ENCODE assay signal across 10 cellular contexts in the genomic region with DNA sequence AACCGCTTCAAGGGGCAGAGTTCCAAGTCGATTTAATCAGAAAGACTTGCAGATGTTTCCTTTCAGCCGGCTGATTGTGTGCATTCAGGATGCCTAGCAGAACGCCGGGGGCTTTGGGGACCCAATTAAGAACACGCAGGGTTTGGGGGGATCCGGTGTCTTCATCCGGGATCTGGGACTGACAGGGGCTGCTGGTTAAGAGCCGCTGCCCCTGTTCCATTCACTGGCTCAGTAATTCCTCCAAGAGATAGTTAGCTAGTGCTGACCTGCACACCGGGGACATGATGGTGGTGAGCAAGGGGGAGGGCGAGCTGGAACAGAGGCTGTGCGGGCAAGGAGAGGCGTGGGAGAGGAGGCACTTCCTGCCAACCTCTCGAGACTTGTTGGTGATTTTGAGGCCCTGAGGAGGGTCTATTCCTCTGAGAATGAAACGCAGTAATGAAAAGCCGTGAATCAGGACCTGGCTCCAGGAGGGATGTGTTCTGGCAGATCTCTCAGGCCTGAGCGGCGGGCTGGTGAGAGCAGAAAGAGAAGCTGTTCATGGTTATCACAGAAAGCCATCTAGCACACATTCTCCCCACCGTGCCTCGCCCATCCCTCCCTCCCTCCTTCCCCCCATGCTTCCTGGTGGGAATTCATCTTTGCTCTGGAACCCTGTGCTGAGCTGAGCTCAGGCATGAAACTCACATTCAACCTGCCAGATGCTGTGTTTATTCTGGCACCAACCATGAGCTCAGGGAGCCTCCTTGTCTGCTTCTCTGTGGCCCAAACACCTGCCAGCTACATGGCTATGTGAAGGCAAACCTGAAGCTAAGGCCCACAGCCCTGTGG.
DNase-seq lines count a peak whose midpoint lies in the region; ATAC-seq and TF ChIP-seq lines count a peak whose summit lies in the region.
"Had no signal": no experiment of that assay in that cellular context is flagged by ENCODE, and none has a peak within 500 bp of the region (broad histone marks: within the 10 kb centered on the region; RNA-seq: fewer than 3 reads in every experiment).

No MANE protein-coding gene starts in this region.

- ATAC-seq in HG02623 (IDR thresholded peaks at IDR 0.05; ENCODE audit: unreplicated experiment) (no peak), GM21367 (IDR thresholded peaks at IDR 0.05; ENCODE audit: unreplicated experiment) (no peak), GM18520 (IDR thresholded peaks at IDR 0.05; ENCODE audit: unreplicated experiment) (no peak)

- H3K4me1 ChIP-seq in right atrium auricular region: peaks cover 0 to 16% of the 10 kb centered on the region in 2 donors
- peaks cover 27% of the 10 kb centered on the region for H3K4me1 ChIP-seq in left ventricle myocardium inferior
- H3K4me1 ChIP-seq in hepatocyte (ENCODE audit: insufficient read depth): peaks cover 10% of the 10 kb centered on the region
- H3K4me1 ChIP-seq in uterus: peaks cover 0 to 1% of the 10 kb centered on the region in 2 donors

- DNase-seq in right atrium auricular region (ENCODE audit: low spot score): peak; percentile 55
- DNase-seq in left ventricle myocardium inferior: no peak
- peak; percentile 42 to 64 for DNase-seq in SHP77 (lab: John Stamatoyannopoulos, UW)
- no peak for DNase-seq in hepatocyte (ENCODE audit: low spot score)
- peak; percentile 23 to 36 for DNase-seq in uterus
- DNase-seq: hypothalamus, T-helper 9 cell had no signal

- H3K9me3 ChIP-seq in right atrium auricular region: no peaks in the 10 kb centered on the region
- no peaks in the 10 kb centered on the region for H3K9me3 ChIP-seq in left ventricle myocardium inferior (replicated peaks)
- H3K9me3 ChIP-seq in hepatocyte (ENCODE audit: low read depth): no peaks in the 10 kb centered on the region
- H3K9me3 ChIP-seq in uterus: no peaks in the 10 kb centered on the region

- intact Hi-C loops in left ventricle myocardium inferior (cut with micrococcal nuclease): no loop called here
- intact Hi-C loops in uterus (cut with DNase I; ENCODE audit: low total_unique reads): no loop called here

- H3K27ac ChIP-seq in right atrium auricular region: no peak overlapping the region
- H3K27ac ChIP-seq in left ventricle myocardium inferior (replicated peaks): no peak overlapping the region
- H3K27ac ChIP-seq in hepatocyte: peak overlapping the region; percentile 14
- peak overlapping the region; percentile 54 to 70 for H3K27ac ChIP-seq in uterus

- TF ChIP-seq POLR2A in uterus (IDR thresholded peaks at IDR 0.05): no peak

- no peak overlapping the region for H3K4me3 ChIP-seq in right atrium auricular region
- H3K4me3 ChIP-seq in left ventricle myocardium inferior: no peak overlapping the region
- no peak overlapping the region for H3K4me3 ChIP-seq in hepatocyte
- no peak overlapping the region for H3K4me3 ChIP-seq in uterus

- H3K4me2 ChIP-seq in hepatocyte: no peak overlapping the region

- no peak for TF ChIP-seq CTCF in right atrium auricular region (IDR thresholded peaks at IDR 0.05)
- no peak for TF ChIP-seq CTCF in left ventricle myocardium inferior (IDR thresholded peaks at IDR 0.05; ENCODE audit: borderline replicate concordance)
- TF ChIP-seq CTCF in hepatocyte (IDR thresholded peaks at IDR 0.05; ENCODE audit: poor library complexity): no peak
- TF ChIP-seq CTCF in uterus (IDR thresholded peaks at IDR 0.05): no peak

- H3K9me2 ChIP-seq in hepatocyte (replicated peaks; ENCODE audit: insufficient read depth): no peaks in the 10 kb centered on the region

- H3K27me3 ChIP-seq in right atrium auricular region: no peaks in the 10 kb centered on the region
- H3K27me3 ChIP-seq in left ventricle myocardium inferior (ENCODE audit: low read depth): peaks cover 44% of the 10 kb centered on the region
- no peaks in the 10 kb centered on the region for H3K27me3 ChIP-seq in hepatocyte
- H3K27me3 ChIP-seq in uterus: no peaks in the 10 kb centered on the region

- WGBS in hepatocyte (ENCODE audit: low lambda C conversion rate, missing lambda C conversion rate): 72% methylated on average over 18 of the region's 20 CpGs

- no peaks in the 10 kb centered on the region for H4K20me1 ChIP-seq in hepatocyte (ENCODE audit: insufficient read depth, poor library complexity, severe bottlenecking)

- H3K36me3 ChIP-seq in right atrium auricular region (no peaks in the 10 kb centered on the region), left ventricle myocardium inferior (no peaks in the 10 kb centered on the region), hepatocyte (replicated peaks; ENCODE audit: insufficient read depth, low read depth) (no peaks in the 10 kb centered on the region), uterus (no peaks in the 10 kb centered on the region)

- no peaks in the 10 kb centered on the region for H3K79me2 ChIP-seq in hepatocyte

- H2AFZ ChIP-seq in hepatocyte: peak overlapping the region; percentile 9

Comparison
In these comparisons a context has a peak if more than half of its experiments do, and no peak if none do; other contexts are left out.
1. DNase-seq: peak in right atrium auricular region (single experiment), SHP77 (2 of 2) and uterus (2 of 2); none in left ventricle myocardium inferior (single experiment) and hepatocyte (single experiment).
2. H3K27ac ChIP-seq: peak in hepatocyte (single experiment) and uterus (2 of 2); none in right atrium auricular region (0 of 2) and left ventricle myocardium inferior (single experiment).